Comparison of ENCODE assay signal across 13 cellular contexts in genomic region chr22:28898233-28898629, GRCh38.
"Had no signal": no experiment of that assay in that cellular context is flagged by ENCODE, and none has a peak within 500 bp of the region (broad histone marks: within the 10 kb centered on the region; RNA-seq: fewer than 3 reads in every experiment).

No MANE protein-coding gene starts in this region.

- H3K27ac Mint-ChIP-seq: activated naive CD4-positive, alpha-beta T cell treated with anti-CD3 and anti-CD28 coated beads, Interleukin-2, amount 10 ng/mL, durations not matched to agents 7 days and 5 days; activated T-helper 2 cell treated with anti-CD3 and anti-CD28 coated beads, Interferon-gamma antibody, Interleukin-2, Interleukin-4, amounts not matched to agents 10 μg/mL and 5 μg/mL and 100 μg/mL, durations not matched to agents 14 hours and 24 hours and 36 hours; dendritic cell treated with granulocyte-macrophage colony-stimulating factor and Interleukin-4, amounts not matched to agents 40 ng/mL and 50 ng/mL, for 4 days had no signal

- H3K4me3 Mint-ChIP-seq: activated naive CD4-positive, alpha-beta T cell treated with anti-CD3 and anti-CD28 coated beads, Interleukin-2, amount 10 ng/mL, durations not matched to agents 7 days and 5 days; dendritic cell treated with granulocyte-macrophage colony-stimulating factor and Interleukin-4, amounts not matched to agents 40 ng/mL and 50 ng/mL, for 4 days; neural crest cell had no signal

- H3K27ac ChIP-seq: body of pancreas, esophagus squamous epithelium, ovary, vagina had no signal

- H3K9me3 Mint-ChIP-seq: activated naive CD4-positive, alpha-beta T cell treated with anti-CD3 and anti-CD28 coated beads, Interleukin-2, amount 10 ng/mL, durations not matched to agents 7 days and 5 days; activated T-helper 2 cell treated with anti-CD3 and anti-CD28 coated beads, Interferon-gamma antibody, Interleukin-2, Interleukin-4, amounts not matched to agents 10 μg/mL and 5 μg/mL and 100 μg/mL, durations not matched to agents 14 hours and 24 hours and 36 hours; dendritic cell treated with granulocyte-macrophage colony-stimulating factor and Interleukin-4, amounts not matched to agents 40 ng/mL and 50 ng/mL, for 4 days; immature natural killer cell; neural crest cell had no signal

- H3K36me3 ChIP-seq: esophagus squamous epithelium, ovary, tibial artery, vagina had no signal

- H3K9me3 ChIP-seq: body of pancreas, esophagus squamous epithelium, ovary, tibial artery, vagina had no signal

- H3K4me3 ChIP-seq: body of pancreas, esophagus squamous epithelium, ovary, tibial artery, vagina had no signal

- ATAC-seq: body of pancreas had no signal

- DNase-seq: activated naive CD4-positive, alpha-beta T cell treated with anti-CD3 and anti-CD28 coated beads, Interleukin-2, amount 10 ng/mL, durations not matched to agents 7 days and 5 days; body of pancreas; esophagus squamous epithelium; foreskin fibroblast; glutamatergic neuron; immature natural killer cell; T-helper 2 cell had no signal

- H3K27me3 ChIP-seq: body of pancreas, esophagus squamous epithelium, ovary, tibial artery, vagina had no signal

- H3K36me3 Mint-ChIP-seq: activated naive CD4-positive, alpha-beta T cell treated with anti-CD3 and anti-CD28 coated beads, Interleukin-2, amount 10 ng/mL, durations not matched to agents 7 days and 5 days had no signal

- H3K27me3 Mint-ChIP-seq: dendritic cell treated with granulocyte-macrophage colony-stimulating factor and Interleukin-4, amounts not matched to agents 40 ng/mL and 50 ng/mL, for 4 days had no signal
